Comparison of ENCODE assay signal across 1 cellular context in genomic region chr12:99265648-99266047, GRCh38.
TF ChIP-seq lines count a peak whose summit lies in the region.

No MANE protein-coding gene starts in this region.

TF ChIP-seq in A549, 52 proteins besides CTCF, POLR2A, EP300 and RAD21:
- peak; percentile 18; the same call in 1 of the 2 replicates for TF ChIP-seq REST (IDR thresholded peaks at IDR 0.05)
- no peak for TF ChIP-seq TP53 (CRISPR knock-in tag; IDR thresholded peaks at IDR 0.05)
TF ChIP-seq in A549: peak in this region for 1.
